Comparison of ENCODE assay signal across 27 cellular contexts in the genomic region with DNA sequence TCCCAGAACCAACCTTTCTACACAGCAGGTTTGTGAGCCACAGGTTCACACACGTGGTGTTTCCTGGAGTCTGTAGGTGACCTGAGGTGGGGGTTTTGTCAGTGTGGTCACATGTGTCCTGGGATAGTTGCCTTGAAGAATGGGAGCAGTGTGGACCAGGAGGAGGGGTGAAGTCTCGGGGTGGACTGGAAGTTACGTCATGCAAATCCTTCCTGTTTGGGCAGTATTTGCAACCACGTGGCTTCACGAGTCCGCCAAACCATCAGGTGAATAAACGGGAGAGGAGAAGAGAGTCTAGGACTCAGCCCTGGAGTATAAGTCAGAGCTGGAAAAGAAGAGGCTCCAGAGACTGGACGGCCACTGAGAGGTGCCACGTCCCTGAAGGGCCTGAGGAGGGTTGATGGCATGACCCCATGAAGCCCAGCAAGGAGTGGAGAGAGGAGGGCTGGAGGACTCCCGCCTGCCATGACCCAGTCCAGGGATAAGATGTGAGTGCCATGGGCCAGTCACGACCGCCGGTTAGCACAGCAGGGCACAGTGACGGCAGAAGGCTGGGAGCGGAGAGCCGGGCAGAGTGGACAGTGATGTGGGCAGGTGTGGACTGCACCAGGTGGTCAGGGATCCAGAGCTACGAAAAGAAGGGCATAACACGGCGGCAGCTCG. TPM values are rescaled to one million over a fixed set of nuclear protein-coding genes. Genes with fewer than 3 reads are reported as not detected.
DNase-seq lines count a peak whose midpoint lies in the region; ATAC-seq and TF ChIP-seq lines count a peak whose summit lies in the region.
"Had no signal": no experiment of that assay in that cellular context is flagged by ENCODE, and none has a peak within 500 bp of the region (broad histone marks: within the 10 kb centered on the region; RNA-seq: fewer than 3 reads in every experiment).

No MANE protein-coding gene starts in this region.

- intact Hi-C loops in Right ventricle myocardium inferior (cut with DNase I) (no loop called here), left ventricle myocardium inferior (cut with micrococcal nuclease) (no loop called here)

- DNase-seq in Right ventricle myocardium inferior (ENCODE audit: missing footprints) (peak; percentile 46), left ventricle myocardium inferior (no peak), medulla oblongata (ENCODE audit: extremely low spot score) (no peak), NCI-H1417 treated with DMSO at 0.1 percent for 48 hours (lab: John Stamatoyannopoulos, UW) (no peak), NCI-H2196 (lab: John Stamatoyannopoulos, UW; ENCODE audit: unreplicated experiment) (no peak)
- no peak for DNase-seq in central memory CD8-positive, alpha-beta T cell (ENCODE audit: low spot score in 2 of 2)
- DNase-seq in natural killer cell treated with Interleukin-12 subunit alpha and Interleukin-12 subunit beta and Interleukin-15 and Interleukin-18, amount 100 ng/mL, for 72 hours (ENCODE audit: low spot score): no peak
- no peak for DNase-seq in activated effector memory CD4-positive, alpha-beta T cell treated with Interleukin-2 at 50 U/mL for 16 hours
- DNase-seq: activated B cell treated with CpG ODN at 0.5 μM for 24 hours; activated CD4-positive, alpha-beta T cell treated with anti-CD3 and anti-CD28 coated beads, Interleukin-2, amount 50 U/mL, for 4 hours; activated naive CD4-positive, alpha-beta T cell; activated T-cell treated with anti-CD3 and anti-CD28 coated beads for 4 hours; amygdala; Caco-2; esophagus squamous epithelium; foreskin melanocyte; GDM1; GOT3; naive B cell; NCI-H187 treated with DMSO at 0.1 percent for 48 hours; NCI-H2171 treated with DMSO at 0.1 percent for 48 hours; NCI-H524; SHP77 treated with DMSO at 0.1 percent for 48 hours; spleen; T-helper 9 cell; transverse colon had no signal

- H3K4me3 ChIP-seq in left ventricle myocardium inferior: no peak overlapping the region
- H3K4me3 ChIP-seq: esophagus squamous epithelium, hepatocyte, spleen, transverse colon had no signal

- no peak overlapping the region for H3K27ac ChIP-seq in left ventricle myocardium inferior (replicated peaks)
- H3K27ac ChIP-seq: esophagus squamous epithelium, hepatocyte, spleen had no signal

- no peak for ATAC-seq in Right ventricle myocardium inferior
- ATAC-seq in central memory CD8-positive, alpha-beta T cell (replicated peaks; ENCODE audit: extremely low read depth, poor library complexity, severe bottlenecking): no peak
- no peak for ATAC-seq in natural killer cell treated with Interleukin-12 subunit alpha and Interleukin-12 subunit beta and Interleukin-15 and Interleukin-18, amount 100 ng/mL, for 72 hours

- no peak overlapping the region for H3K4me3 Mint-ChIP-seq in central memory CD8-positive, alpha-beta T cell
- peak overlapping the region; percentile 21 for H3K4me3 Mint-ChIP-seq in natural killer cell treated with Interleukin-12 subunit alpha and Interleukin-12 subunit beta and Interleukin-15 and Interleukin-18, amount 100 ng/mL, for 72 hours
- H3K4me3 Mint-ChIP-seq: activated B cell treated with CpG ODN at 0.5 μM for 24 hours, naive B cell had no signal

- peaks cover 19% of the 10 kb centered on the region for H3K36me3 Mint-ChIP-seq in central memory CD8-positive, alpha-beta T cell (ENCODE audit: insufficient read depth)
- H3K36me3 Mint-ChIP-seq in natural killer cell treated with Interleukin-12 subunit alpha and Interleukin-12 subunit beta and Interleukin-15 and Interleukin-18, amount 100 ng/mL, for 72 hours: peaks cover 30% of the 10 kb centered on the region

- peaks cover 27% of the 10 kb centered on the region for H3K36me3 ChIP-seq in left ventricle myocardium inferior

- no peak for TF ChIP-seq CTCF in left ventricle myocardium inferior (IDR thresholded peaks at IDR 0.05; ENCODE audit: borderline replicate concordance)

- H3K27ac Mint-ChIP-seq in central memory CD8-positive, alpha-beta T cell (ENCODE audit: low read depth): peak overlapping the region; percentile 19
- peak overlapping the region in 1 of 2 donors; percentile 84 for H3K27ac Mint-ChIP-seq in natural killer cell treated with Interleukin-12 subunit alpha and Interleukin-12 subunit beta and Interleukin-15 and Interleukin-18, amount 100 ng/mL, for 72 hours
- H3K27ac Mint-ChIP-seq: activated B cell treated with CpG ODN at 0.5 μM for 24 hours had no signal

- peaks cover 66% of the 10 kb centered on the region for H3K4me1 Mint-ChIP-seq in central memory CD8-positive, alpha-beta T cell
- peaks cover 55 to 56% of the 10 kb centered on the region in 2 donors for H3K4me1 Mint-ChIP-seq in natural killer cell treated with Interleukin-12 subunit alpha and Interleukin-12 subunit beta and Interleukin-15 and Interleukin-18, amount 100 ng/mL, for 72 hours (ENCODE audit: low read depth in 2 of 2)

- no peaks in the 10 kb centered on the region for H3K27me3 Mint-ChIP-seq in central memory CD8-positive, alpha-beta T cell
- no peaks in the 10 kb centered on the region for H3K27me3 Mint-ChIP-seq in natural killer cell treated with Interleukin-12 subunit alpha and Interleukin-12 subunit beta and Interleukin-15 and Interleukin-18, amount 100 ng/mL, for 72 hours
- H3K27me3 Mint-ChIP-seq: activated B cell treated with CpG ODN at 0.5 μM for 24 hours, naive B cell had no signal

- peaks cover 44% of the 10 kb centered on the region for H3K4me1 ChIP-seq in left ventricle myocardium inferior
- H3K4me1 ChIP-seq: Caco-2 had no signal

- H3K27me3 ChIP-seq in left ventricle myocardium inferior (ENCODE audit: low read depth): no peaks in the 10 kb centered on the region
- H3K27me3 ChIP-seq: esophagus squamous epithelium, hepatocyte, spleen, transverse colon had no signal

- H3K9me3 Mint-ChIP-seq in central memory CD8-positive, alpha-beta T cell: no peaks in the 10 kb centered on the region
- no peaks in the 10 kb centered on the region for H3K9me3 Mint-ChIP-seq in natural killer cell treated with Interleukin-12 subunit alpha and Interleukin-12 subunit beta and Interleukin-15 and Interleukin-18, amount 100 ng/mL, for 72 hours
- H3K9me3 Mint-ChIP-seq: activated B cell treated with CpG ODN at 0.5 μM for 24 hours had no signal

- H3K9me3 ChIP-seq in left ventricle myocardium inferior (replicated peaks): no peaks in the 10 kb centered on the region
- H3K9me3 ChIP-seq: Caco-2, esophagus squamous epithelium, spleen, transverse colon had no signal

RNA-seq across cellular contexts. Expression of a gene that starts 16.5 kb away (rescaled TPM):
- total RNA-seq in Right ventricle myocardium inferior (64.6 TPM), left ventricle myocardium inferior (43.0 TPM)
- total RNA-seq in natural killer cell treated with Interleukin-12 subunit alpha and Interleukin-12 subunit beta and Interleukin-15 and Interleukin-18, amount 100 ng/mL, for 72 hours: 100 to 1,000 TPM in 1 of 2 donors, 10 to 100 TPM in 1; 63.0 to 112 TPM
